Comparison of ENCODE assay signal across 29 cellular contexts in genomic region chr2:70450641-70451250, GRCh38.
"Had no signal": no experiment of that assay in that cellular context is flagged by ENCODE, and none has a peak within 500 bp of the region (broad histone marks: within the 10 kb centered on the region; RNA-seq: fewer than 3 reads in every experiment).

No MANE protein-coding gene starts in this region.

- ATAC-seq: effector memory CD8-positive, alpha-beta T cell; esophagus mucosa; foreskin keratinocyte; heart right ventricle had no signal

- H3K4me3 ChIP-seq: coronary artery, dorsolateral prefrontal cortex, heart right ventricle, left ventricle myocardium inferior, ovary, prostate gland, spleen, thoracic aorta, uterus had no signal

- H3K9me3 ChIP-seq: heart right ventricle, left ventricle myocardium inferior, neutrophil, ovary, prostate gland, spleen, thoracic aorta, uterus had no signal

- H3K27ac Mint-ChIP-seq: activated CD4-positive, alpha-beta memory T cell treated with anti-CD3 and anti-CD28 coated beads for 36 hours; activated CD4-positive, alpha-beta T cell treated with anti-CD3 and anti-CD28 coated beads, Interleukin-2, amount 10 ng/mL, durations not matched to agents 24 days and 14 days; activated T-helper 1 cell treated with anti-CD3 and anti-CD28 coated beads, Interleukin-12 subunit alpha, Interleukin-12 subunit beta, Interleukin-2, Interleukin-4 antibody, amounts not matched to agents 30 ng/mL and 10 ng/mL and 1 ng/mL, durations not matched to agents 14 hours and 24 hours and 36 hours; nephron progenitor cell; stimulated activated naive CD8-positive, alpha-beta T cell treated with anti-CD3 and anti-CD28 coated beads, Interleukin-15, Interleukin-2, amounts not matched to agents 100 ng/mL and 50 ng/mL, for 24 hours had no signal

- H3K9me3 Mint-ChIP-seq: activated CD4-positive, alpha-beta memory T cell treated with anti-CD3 and anti-CD28 coated beads for 36 hours; activated CD4-positive, alpha-beta T cell treated with anti-CD3 and anti-CD28 coated beads, Interleukin-2, amount 10 ng/mL, durations not matched to agents 24 days and 14 days; activated T-helper 1 cell treated with anti-CD3 and anti-CD28 coated beads, Interleukin-12 subunit alpha, Interleukin-12 subunit beta, Interleukin-2, Interleukin-4 antibody, amounts not matched to agents 30 ng/mL and 10 ng/mL and 1 ng/mL, durations not matched to agents 14 hours and 24 hours and 36 hours; effector memory CD8-positive, alpha-beta T cell; naive B cell; nephron progenitor cell; stimulated activated naive CD8-positive, alpha-beta T cell treated with anti-CD3 and anti-CD28 coated beads, Interleukin-15, Interleukin-2, amounts not matched to agents 100 ng/mL and 50 ng/mL, for 24 hours had no signal

- DNase-seq: activated CD4-positive, alpha-beta memory T cell treated with anti-CD3 and anti-CD28 coated beads for 36 hours; activated CD4-positive, CD25-positive, alpha-beta regulatory T cell treated with anti-CD3 and anti-CD28 coated beads, Interleukin-2, amount 50 U/mL, for 72 hours; activated effector memory CD4-positive, alpha-beta T cell treated with anti-CD3 and anti-CD28 coated beads, Interleukin-2, amount 50 U/mL, for 16 hours; activated naive CD4-positive, alpha-beta T cell treated with anti-CD3 and anti-CD28 coated beads, Interleukin-2, amount 50 U/mL, for 16 hours; activated T-cell treated with anti-CD3 and anti-CD28 coated beads, Interleukin-2, amount 50 U/mL, for 1 hour; amniotic stem cell; brain microvascular endothelial cell; dorsolateral prefrontal cortex; effector memory CD8-positive, alpha-beta T cell; foreskin keratinocyte; heart right ventricle; kidney glomerular epithelial cell; left ventricle myocardium inferior; naive B cell; nephron progenitor cell; ovary; retina; spleen; T-helper 2 cell; trophoblast cell; uterus had no signal

- H3K36me3 Mint-ChIP-seq: naive B cell had no signal

- H3K27ac ChIP-seq: brain microvascular endothelial cell, coronary artery, dorsolateral prefrontal cortex, foreskin keratinocyte, heart right ventricle, left ventricle myocardium inferior, neutrophil, ovary, prostate gland, spleen, thoracic aorta, uterus had no signal

- H3K4me1 ChIP-seq: foreskin keratinocyte, heart right ventricle, left ventricle myocardium inferior, prostate gland, spleen, uterus had no signal

- H3K36me3 ChIP-seq: brain microvascular endothelial cell, heart right ventricle, left ventricle myocardium inferior, ovary, prostate gland, thoracic aorta, uterus had no signal

- H3K4me3 Mint-ChIP-seq: activated CD4-positive, alpha-beta memory T cell treated with anti-CD3 and anti-CD28 coated beads for 36 hours; activated CD4-positive, alpha-beta T cell treated with anti-CD3 and anti-CD28 coated beads, Interleukin-2, amount 10 ng/mL, durations not matched to agents 24 days and 14 days; activated T-helper 1 cell treated with anti-CD3 and anti-CD28 coated beads, Interleukin-12 subunit alpha, Interleukin-12 subunit beta, Interleukin-2, Interleukin-4 antibody, amounts not matched to agents 30 ng/mL and 10 ng/mL and 1 ng/mL, durations not matched to agents 14 hours and 24 hours and 36 hours; effector memory CD8-positive, alpha-beta T cell; naive B cell; nephron progenitor cell; stimulated activated naive CD8-positive, alpha-beta T cell treated with anti-CD3 and anti-CD28 coated beads, Interleukin-15, Interleukin-2, amounts not matched to agents 100 ng/mL and 50 ng/mL, for 24 hours had no signal

- H3K27me3 ChIP-seq: brain microvascular endothelial cell, dorsolateral prefrontal cortex, foreskin keratinocyte, neutrophil, ovary, spleen, uterus had no signal

- H3K27me3 Mint-ChIP-seq: activated CD4-positive, alpha-beta memory T cell treated with anti-CD3 and anti-CD28 coated beads for 36 hours; effector memory CD8-positive, alpha-beta T cell; stimulated activated naive CD8-positive, alpha-beta T cell treated with anti-CD3 and anti-CD28 coated beads, Interleukin-15, Interleukin-2, amounts not matched to agents 100 ng/mL and 50 ng/mL, for 24 hours had no signal

- H3K4me1 Mint-ChIP-seq: activated CD4-positive, alpha-beta T cell treated with anti-CD3 and anti-CD28 coated beads, Interleukin-2, amount 10 ng/mL, durations not matched to agents 24 days and 14 days; naive B cell; nephron progenitor cell had no signal
